ENCODE assay signal across 25 cellular contexts in the genomic region with DNA sequence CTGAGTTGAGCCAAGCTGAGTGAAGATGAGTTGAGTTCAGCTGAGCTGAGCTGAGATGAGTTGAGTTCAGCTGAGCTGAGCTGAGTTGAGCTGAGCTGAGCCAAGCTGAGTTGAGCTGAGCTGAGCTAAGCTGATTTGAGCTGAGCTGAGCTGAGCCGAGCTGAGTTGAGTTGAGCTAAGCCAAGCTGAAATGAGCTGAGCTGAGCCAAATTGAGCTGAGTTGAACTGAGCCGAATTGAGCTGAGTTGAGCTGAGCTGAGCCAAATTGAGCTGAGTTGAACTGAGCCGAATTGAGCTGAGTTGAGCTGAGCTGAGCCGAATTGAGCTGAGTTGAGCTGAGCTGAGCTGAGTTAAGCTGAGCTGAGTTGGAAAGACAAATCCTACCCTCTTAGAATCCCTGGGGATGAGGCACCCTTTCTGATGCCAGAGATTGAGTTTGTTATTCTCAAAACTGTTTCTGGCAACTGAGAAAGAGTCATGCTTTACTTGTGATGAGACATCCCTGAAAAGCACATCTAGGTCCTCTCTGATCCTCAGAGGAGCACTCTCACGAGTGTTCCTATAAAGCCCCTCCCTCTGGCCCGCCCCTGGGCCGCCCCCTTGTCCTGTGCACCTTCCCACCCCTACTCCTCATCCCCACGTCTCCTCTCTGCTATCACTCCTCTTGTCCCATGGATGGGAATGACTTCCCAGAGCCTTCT.
DNase-seq lines count a peak whose midpoint lies in the region; ATAC-seq and TF ChIP-seq lines count a peak whose summit lies in the region.
"Had no signal": no experiment of that assay in that cellular context is flagged by ENCODE, and none has a peak within 500 bp of the region (broad histone marks: within the 10 kb centered on the region; RNA-seq: fewer than 3 reads in every experiment).

No MANE protein-coding gene starts in this region.

- H3K4me3 ChIP-seq in HEK293 (ENCODE audit: low read depth, low read length) (no peak overlapping the region), endodermal cell (ENCODE audit: low read length) (no peak overlapping the region), mesenchymal stem cell (ENCODE audit: insufficient read depth in 1 of 2, low read depth in 1 of 2, low read length in 2 of 2) (peak overlapping the region in 1 of 2 experiments; percentile 77), SJCRH30 (no peak overlapping the region)
- H3K4me3 ChIP-seq: upper lobe of right lung had no signal

- no peak overlapping the region for H4K91ac ChIP-seq in mesenchymal stem cell (ENCODE audit: low read length)

- DNase-seq in AG08395 (ENCODE audit: low spot score): peak; percentile 48
- peak; percentile 26 for DNase-seq in endodermal cell
- DNase-seq in mesenchymal stem cell: no peak
- DNase-seq in SJCRH30: no peak
- no peak for DNase-seq in KG1 (lab: John Stamatoyannopoulos, UW)
- DNase-seq: ACHN; activated CD4-positive, alpha-beta memory T cell treated with anti-CD3 and anti-CD28 coated beads for 36 hours; activated effector memory CD4-positive, alpha-beta T cell treated with anti-CD3 and anti-CD28 coated beads, Interleukin-2, amount 50 U/mL, for 16 hours; CD4-positive, CD25-positive, alpha-beta regulatory T cell; effector memory CD4-positive, alpha-beta T cell; head of caudate nucleus; Karpas-422; left cardiac atrium; mesendoderm; naive B cell; NCI-H1092 treated with DMSO at 0.1 percent for 48 hours; NCI-H2081; nucleus accumbens; retina; upper lobe of right lung had no signal

- H4K8ac ChIP-seq in mesenchymal stem cell (ENCODE audit: low read length): no peak overlapping the region

- no peak for TF ChIP-seq CTCF in HEK293 (tag by site-specific recombination; IDR thresholded peaks at IDR 0.05)
- no peak for TF ChIP-seq CTCF in endodermal cell (conservative IDR thresholded peaks at IDR 0.05)

- H3K4me3 Mint-ChIP-seq in endodermal cell: no peak overlapping the region
- H3K4me3 Mint-ChIP-seq: activated CD4-positive, alpha-beta memory T cell treated with anti-CD3 and anti-CD28 coated beads for 36 hours; CD4-positive, CD25-positive, alpha-beta regulatory T cell; naive B cell; WTC11 had no signal

- H3K27me3 ChIP-seq in endodermal cell (ENCODE audit: control insufficient read depth, insufficient read depth, low read length, poor library complexity, severe bottlenecking): no peaks in the 10 kb centered on the region
- H3K27me3 ChIP-seq in mesenchymal stem cell (ENCODE audit: control insufficient read depth in 1 of 2, insufficient read depth in 1 of 2, low read length in 2 of 2): no peaks in the 10 kb centered on the region
- H3K27me3 ChIP-seq in SJCRH30: no peaks in the 10 kb centered on the region
- H3K27me3 ChIP-seq: upper lobe of right lung had no signal

- CTCF ChIA-PET in HEK293 (lab: Yijun Ruan, JAX): interaction anchor here (0.6 to 1.2 kb wide), 5 partner anchors 22 to 501 kb away, joined by 3 to 6 read pairs (median 3); no protein-coding TSS in a partner anchor

- peaks cover 2% of the 10 kb centered on the region for H3K27me3 Mint-ChIP-seq in endodermal cell (ENCODE audit: insufficient read depth)

- POLR2A ChIA-PET in HEK293 (lab: Yijun Ruan, JAX): interaction anchor here (1.3 kb wide), 1 partner anchor 74 kb away, joined by 3 read pairs; no protein-coding TSS in a partner anchor

- H3K23ac ChIP-seq in mesenchymal stem cell (ENCODE audit: low read length in 2 of 2): no peak overlapping the region

- H3K4me1 Mint-ChIP-seq in endodermal cell: no peaks in the 10 kb centered on the region
- H3K4me1 Mint-ChIP-seq: CD4-positive, CD25-positive, alpha-beta regulatory T cell; WTC11 had no signal

- H2BK15ac ChIP-seq in mesenchymal stem cell (ENCODE audit: low read depth, poor library complexity, severe bottlenecking): no peak overlapping the region

- H2BK12ac ChIP-seq in mesenchymal stem cell (ENCODE audit: low read length in 2 of 2): no peak overlapping the region

- H3K9me3 ChIP-seq in HEK293 (ENCODE audit: control insufficient read depth, insufficient read depth, low read depth, low read length) (no peaks in the 10 kb centered on the region), endodermal cell (ENCODE audit: control insufficient read depth, low read length) (no peaks in the 10 kb centered on the region), mesenchymal stem cell (ENCODE audit: control insufficient read depth, low read length) (peaks cover 2% of the 10 kb centered on the region), SJCRH30 (replicated peaks) (no peaks in the 10 kb centered on the region)
- H3K9me3 ChIP-seq: upper lobe of right lung had no signal

- no peak overlapping the region for H2BK120ac ChIP-seq in mesenchymal stem cell (ENCODE audit: low read depth, low read length)

- WGBS in endodermal cell (ENCODE audit: insufficient coverage in 1 of 2, insufficient read length in 1 of 2), 2 experiments: 84 to 100% methylated on average over 1 to 8 of the region's 8 CpGs
- 82% methylated on average over 8 of the region's 8 CpGs for WGBS in mesenchymal stem cell

- no peak overlapping the region for H3K27ac ChIP-seq in HEK293 (ENCODE audit: extremely low read depth, low read depth, low read length)
- no peak overlapping the region for H3K27ac ChIP-seq in endodermal cell (ENCODE audit: low read depth, low read length)
- H3K27ac ChIP-seq in mesenchymal stem cell (ENCODE audit: low read length, poor library complexity, severe bottlenecking): no peak overlapping the region
- H3K27ac ChIP-seq in SJCRH30: no peak overlapping the region
- H3K27ac ChIP-seq: upper lobe of right lung had no signal

- no peaks in the 10 kb centered on the region for H3K4me1 ChIP-seq in HEK293 (ENCODE audit: control insufficient read depth, insufficient read depth, low read length)
- no peaks in the 10 kb centered on the region for H3K4me1 ChIP-seq in endodermal cell (ENCODE audit: control insufficient read depth, insufficient read depth, low read length)
- peaks cover 12% of the 10 kb centered on the region for H3K4me1 ChIP-seq in mesenchymal stem cell (ENCODE audit: control insufficient read depth, insufficient read depth, low read depth, low read length)
- H3K4me1 ChIP-seq in SJCRH30: peaks cover 19% of the 10 kb centered on the region

- no peak overlapping the region for H3K27ac Mint-ChIP-seq in endodermal cell
- H3K27ac Mint-ChIP-seq: activated CD4-positive, alpha-beta memory T cell treated with anti-CD3 and anti-CD28 coated beads for 36 hours; WTC11 had no signal

- H3K4me2 ChIP-seq in mesenchymal stem cell (ENCODE audit: low read length, poor library complexity, severe bottlenecking): no peak overlapping the region

- no peaks in the 10 kb centered on the region for H3K36me3 Mint-ChIP-seq in endodermal cell (ENCODE audit: low read depth)
- H3K36me3 Mint-ChIP-seq: activated CD4-positive, alpha-beta memory T cell treated with anti-CD3 and anti-CD28 coated beads for 36 hours; CD4-positive, CD25-positive, alpha-beta regulatory T cell; WTC11 had no signal

- H3K9me3 Mint-ChIP-seq in endodermal cell: no peaks in the 10 kb centered on the region
- H3K9me3 Mint-ChIP-seq: WTC11 had no signal

- no peaks in the 10 kb centered on the region for H3K79me1 ChIP-seq in mesenchymal stem cell (replicated peaks; ENCODE audit: low read length, poor library complexity, severe bottlenecking)

- H2AFZ ChIP-seq in mesenchymal stem cell (ENCODE audit: low read depth, low read length): no peak overlapping the region

- H3K14ac ChIP-seq in mesenchymal stem cell (ENCODE audit: low read length in 2 of 2): no peak overlapping the region

- no peaks in the 10 kb centered on the region for H3K36me3 ChIP-seq in HEK293 (ENCODE audit: control insufficient read depth in 2 of 2, insufficient read depth in 1 of 2, low read length in 2 of 2)
- no peaks in the 10 kb centered on the region for H3K36me3 ChIP-seq in endodermal cell (ENCODE audit: control insufficient read depth, insufficient read depth, low read length)
- H3K36me3 ChIP-seq in mesenchymal stem cell (ENCODE audit: control insufficient read depth in 1 of 2, insufficient read depth in 2 of 2, low read depth in 1 of 2, low read length in 2 of 2): peaks cover 0 to 29% of the 10 kb centered on the region in 2 experiments
- no peaks in the 10 kb centered on the region for H3K36me3 ChIP-seq in SJCRH30
- H3K36me3 ChIP-seq: upper lobe of right lung had no signal

- H2BK5ac ChIP-seq in mesenchymal stem cell (ENCODE audit: low read depth, low read length, poor library complexity, severe bottlenecking): no peak overlapping the region

- no peak overlapping the region for H2AK5ac ChIP-seq in mesenchymal stem cell (ENCODE audit: low read length, severe bottlenecking)

- no peak overlapping the region for H3K18ac ChIP-seq in mesenchymal stem cell (ENCODE audit: low read depth in 1 of 2, low read length in 2 of 2)

- H3K9ac ChIP-seq in endodermal cell (ENCODE audit: extremely low read depth, low read length, poor library complexity, severe bottlenecking): no peak overlapping the region
- H3K9ac ChIP-seq in mesenchymal stem cell (ENCODE audit: low read length): peak overlapping the region; percentile 87

- no peak overlapping the region for H3K4ac ChIP-seq in mesenchymal stem cell (ENCODE audit: low read depth in 1 of 2, low read length in 2 of 2)

- ATAC-seq in HG03521 (IDR thresholded peaks at IDR 0.05; ENCODE audit: unreplicated experiment) (no peak), GM19328 (IDR thresholded peaks at IDR 0.05; ENCODE audit: unreplicated experiment) (no peak)
- ATAC-seq: esophagus mucosa, left cardiac atrium, upper lobe of right lung, WTC11 had no signal

TF ChIP-seq in HEK293, 187 proteins besides CTCF, POLR2A, EP300 and RAD21:
- peak; percentile 93 for TF ChIP-seq ZNF140 (tag by site-specific recombination; IDR thresholded peaks at IDR 0.05)
- no peak for TF ChIP-seq ZNF202 (tag by site-specific recombination; IDR thresholded peaks at IDR 0.05; ENCODE audit: borderline replicate concordance)

Comparison
In these comparisons a context has a peak if more than half of its experiments do, and no peak if none do; other contexts are left out.
1. DNase-seq: peak in AG08395 (single experiment) and endodermal cell (single experiment); none in mesenchymal stem cell (single experiment), SJCRH30 (0 of 2) and KG1 (single experiment).